In genomic region chr11:10405858-10406592, GRCh38 we compare ENCODE assay signal across 8 cellular contexts. TPM values are rescaled to one million over a fixed set of nuclear protein-coding genes. Genes with fewer than 3 reads are reported as not detected.
DNase-seq lines count a peak whose midpoint lies in the region; ATAC-seq and TF ChIP-seq lines count a peak whose summit lies in the region.

No MANE protein-coding gene starts in this region.

- peak; percentile 20 for DNase-seq in GF-D8 (lab: John Stamatoyannopoulos, UW)
- peak; percentile 78 for DNase-seq in HT1080 (ENCODE audit: low read depth)
- peak; percentile 74 for DNase-seq in NCI-H82 treated with DMSO at 0.1 percent for 48 hours (lab: John Stamatoyannopoulos, UW; ENCODE audit: unreplicated experiment)
- peak; percentile 6 to 49 for DNase-seq in activated CD8-positive, alpha-beta memory T cell treated with anti-CD3 and anti-CD28 coated beads for 4 hours (ENCODE audit: low read depth in 2 of 2)
- DNase-seq in fibroblast of gingiva (ENCODE audit: low read depth): peak; percentile 76
- DNase-seq in natural killer cell treated with Interleukin-12 subunit alpha and Interleukin-12 subunit beta and Interleukin-15 and Interleukin-18, amount 100 ng/mL, for 72 hours (ENCODE audit: low spot score): no peak
- peak; percentile 48 for DNase-seq in stomach

- H3K27ac ChIP-seq in stomach: no peak overlapping the region

- H3K27me3 Mint-ChIP-seq in natural killer cell treated with Interleukin-12 subunit alpha and Interleukin-12 subunit beta and Interleukin-15 and Interleukin-18, amount 100 ng/mL, for 72 hours: no peaks in the 10 kb centered on the region

- H3K9me3 Mint-ChIP-seq in natural killer cell treated with Interleukin-12 subunit alpha and Interleukin-12 subunit beta and Interleukin-15 and Interleukin-18, amount 100 ng/mL, for 72 hours: no peaks in the 10 kb centered on the region

- no peaks in the 10 kb centered on the region for H3K36me3 Mint-ChIP-seq in natural killer cell treated with Interleukin-12 subunit alpha and Interleukin-12 subunit beta and Interleukin-15 and Interleukin-18, amount 100 ng/mL, for 72 hours

- no peak overlapping the region for H3K4me3 Mint-ChIP-seq in natural killer cell treated with Interleukin-12 subunit alpha and Interleukin-12 subunit beta and Interleukin-15 and Interleukin-18, amount 100 ng/mL, for 72 hours

- peak in 5 of 7 experiments; percentile 48 to 68 (median 54) for TF ChIP-seq CTCF in stomach (IDR thresholded peaks at IDR 0.05)

- no peak for TF ChIP-seq POLR2A in stomach (IDR thresholded peaks at IDR 0.05)

- no peak for TF ChIP-seq EP300 in stomach (IDR thresholded peaks at IDR 0.05)

- intact Hi-C loops in stomach (cut with DNase I; ENCODE audit: low total_unique reads): loop anchor here (5.0 kb wide), 1 partner anchor 246 kb away; no protein-coding TSS in a partner anchor

- ATAC-seq in natural killer cell treated with Interleukin-12 subunit alpha and Interleukin-12 subunit beta and Interleukin-15 and Interleukin-18, amount 100 ng/mL, for 72 hours: peak; percentile 69 to 70
- no peak for ATAC-seq in GM18858 (IDR thresholded peaks at IDR 0.05; ENCODE audit: unreplicated experiment)

- H3K9me3 ChIP-seq in stomach: no peaks in the 10 kb centered on the region

- no peak overlapping the region for H3K4me3 ChIP-seq in stomach

- peaks cover 21 to 28% of the 10 kb centered on the region in 2 donors for H3K4me1 Mint-ChIP-seq in natural killer cell treated with Interleukin-12 subunit alpha and Interleukin-12 subunit beta and Interleukin-15 and Interleukin-18, amount 100 ng/mL, for 72 hours (ENCODE audit: low read depth in 2 of 2)

- WGBS in stomach, 5 donors: 26 to 30% (median 27%) methylated on average over 6 of the region's 6 CpGs

- no peaks in the 10 kb centered on the region for H3K36me3 ChIP-seq in stomach

- no peaks in the 10 kb centered on the region for H3K27me3 ChIP-seq in stomach

- no peak overlapping the region for H3K27ac Mint-ChIP-seq in natural killer cell treated with Interleukin-12 subunit alpha and Interleukin-12 subunit beta and Interleukin-15 and Interleukin-18, amount 100 ng/mL, for 72 hours

- H3K4me1 ChIP-seq in stomach: peaks cover 0 to 24% (median 11%) of the 10 kb centered on the region in 4 donors

RNA-seq across cellular contexts. Expression of gene AMPD3, which starts 49.0 kb away (rescaled TPM):
- 4.5 and 6.8 TPM in 2 replicates for total RNA-seq in HT1080 (2014; rRNA removed; shearing (Covaris generic))
- polyA plus RNA-seq in HT1080 (2015; cell fraction: cytosol; rRNA removed): 8.6 and 9.7 TPM in 2 replicates
- polyA plus RNA-seq in HT1080 (2015; cell fraction: nucleus; rRNA removed): 24.8 and 26.1 TPM in 2 replicates
- total RNA-seq in natural killer cell treated with Interleukin-12 subunit alpha and Interleukin-12 subunit beta and Interleukin-15 and Interleukin-18, amount 100 ng/mL, for 72 hours: 10 to 100 TPM; 10.9 to 11.3 TPM
- total RNA-seq in stomach: 10 to 100 TPM in 3 of 5 donors, 1 to 10 TPM in 2; 7.7 to 20.4 (median 14.2) TPM
- 1 to 10 TPM; 4.1 to 6.6 (median 5.2) TPM for polyA plus RNA-seq in stomach
